In genomic region chrX:20218809-20219505, GRCh38 we compare ENCODE assay signal across 15 cellular contexts. TPM values are rescaled to one million over a fixed set of nuclear protein-coding genes. Genes with fewer than 3 reads are reported as not detected.
DNase-seq lines count a peak whose midpoint lies in the region; ATAC-seq and TF ChIP-seq lines count a peak whose summit lies in the region.
"Had no signal": no experiment of that assay in that cellular context is flagged by ENCODE, and none has a peak within 500 bp of the region (broad histone marks: within the 10 kb centered on the region; RNA-seq: fewer than 3 reads in every experiment).

No MANE protein-coding gene starts in this region.

- CTCF ChIA-PET in AG04450 (lab: Charles Lee), result interaction anchor here (0.7 kb wide), 1 partner anchor 16 kb away, joined by 3 read pairs; no protein-coding TSS in a partner anchor

- no peaks in the 10 kb centered on the region for H3K27me3 ChIP-seq in AG04450 (ENCODE audit: control insufficient read depth, insufficient read depth, low read length)
- no peaks in the 10 kb centered on the region for H3K27me3 ChIP-seq in left ventricle myocardium inferior (ENCODE audit: low read depth)
- H3K27me3 ChIP-seq: ovary had no signal

- ATAC-seq in GM19455 (IDR thresholded peaks at IDR 0.05; ENCODE audit: unreplicated experiment), result no peak

- H3K4me3 Mint-ChIP-seq in osteocyte (ENCODE audit: unreplicated experiment), result no peak overlapping the region

- no peak overlapping the region for H3K27ac ChIP-seq in AG04450 (ENCODE audit: low read depth, low read length)
- H3K27ac ChIP-seq in left ventricle myocardium inferior (replicated peaks), result peak overlapping the region; percentile 76
- H3K27ac ChIP-seq: ovary, SK-N-MC had no signal

- no peak for DNase-seq in AG04450 (ENCODE audit: low read depth, low spot score)
- peak; percentile 12 for DNase-seq in UCSD-AML1 (lab: John Stamatoyannopoulos, UW; ENCODE audit: unreplicated experiment)
- no peak for DNase-seq in left ventricle myocardium inferior
- DNase-seq in osteocyte (ENCODE audit: extremely low spot score, unreplicated experiment), result no peak
- DNase-seq in NCI-H2081 (lab: John Stamatoyannopoulos, UW), result no peak
- DNase-seq in cerebellar nuclear complex (lab: John Stamatoyannopoulos, UW), result no peak
- no peak for DNase-seq in superior temporal gyrus (ENCODE audit: extremely low spot score)
- DNase-seq: activated effector memory CD4-positive, alpha-beta T cell treated with anti-CD3 and anti-CD28 coated beads, Interleukin-2, amount 50 U/mL, for 16 hours; dorsolateral prefrontal cortex; GDM1; H7; Karpas-422 had no signal

- intact Hi-C loops in left ventricle myocardium inferior (cut with micrococcal nuclease), result loop anchor here (10.0 kb wide), 1 partner anchor 46 kb away; the partner anchor contains the start of gene RPS6KA3

- H3K4me1 Mint-ChIP-seq in osteocyte (ENCODE audit: unreplicated experiment), result peaks cover 24% of the 10 kb centered on the region

- TF ChIP-seq CTCF in AG04450 (IDR thresholded peaks at IDR 0.05; ENCODE audit: low read depth, low read length) (peak; percentile 21; the same call in 1 of the 2 replicates), left ventricle myocardium inferior (IDR thresholded peaks at IDR 0.05; ENCODE audit: borderline replicate concordance) (peak; percentile 29), osteocyte (IDR thresholded peaks at IDR 0.05) (peak; percentile 15)

- peaks cover 33% of the 10 kb centered on the region for H3K4me1 ChIP-seq in left ventricle myocardium inferior

- H3K27ac Mint-ChIP-seq in osteocyte (ENCODE audit: unreplicated experiment), result peak overlapping the region; percentile 23

- H3K36me3 ChIP-seq in left ventricle myocardium inferior, result no peaks in the 10 kb centered on the region
- H3K36me3 ChIP-seq: ovary had no signal

- H3K36me3 Mint-ChIP-seq in osteocyte (ENCODE audit: unreplicated experiment), result no peaks in the 10 kb centered on the region

- H3K27me3 Mint-ChIP-seq in osteocyte (ENCODE audit: unreplicated experiment), result no peaks in the 10 kb centered on the region

- no peak overlapping the region for H3K4me3 ChIP-seq in AG04450 (ENCODE audit: low read depth, low read length)
- peak overlapping the region; percentile 57 for H3K4me3 ChIP-seq in left ventricle myocardium inferior
- H3K4me3 ChIP-seq: ovary, SK-N-MC had no signal

- H3K9me3 Mint-ChIP-seq in osteocyte (ENCODE audit: unreplicated experiment), result peaks cover 5% of the 10 kb centered on the region

- POLR2A ChIA-PET in AG04450 (lab: Yijun Ruan, JAX), result no interaction called here

- H3K9me3 ChIP-seq in AG04450 (ENCODE audit: control insufficient read depth, insufficient read depth, low read length), result no peaks in the 10 kb centered on the region
- H3K9me3 ChIP-seq in left ventricle myocardium inferior (replicated peaks), result no peaks in the 10 kb centered on the region
- H3K9me3 ChIP-seq: ovary had no signal

RNA-seq across cellular contexts. Expression of gene RPS6KA3, which starts 47.8 kb away (rescaled TPM):
- 40.4 and 50.7 TPM in 2 replicates for polyA plus RNA-seq in AG04450 (2011; rRNA removed)
- polyA minus RNA-seq in AG04450 (2011; rRNA and poly(A)+ RNA removed), result 38.5 and 56.3 TPM in 2 replicates
- total RNA-seq in left ventricle myocardium inferior (33.6 TPM), osteocyte (21.8 TPM in 2 replicates)
